ENCODE assay signal across 14 cellular contexts in genomic region chr2:37866535-37866934, GRCh38.
"Had no signal": no experiment of that assay in that cellular context is flagged by ENCODE, and none has a peak within 500 bp of the region (broad histone marks: within the 10 kb centered on the region; RNA-seq: fewer than 3 reads in every experiment).

No MANE protein-coding gene starts in this region.

- ATAC-seq: activated CD8-positive, alpha-beta memory T cell treated with anti-CD3 and anti-CD28 coated beads, Interleukin-2, amount 10 ng/mL, durations not matched to agents 7 days and 5 days; left lung had no signal

- H3K4me3 ChIP-seq: left lung, ovary, skin epidermis, tibial artery, vagina had no signal

- H3K27ac ChIP-seq: left lung, ovary, skin epidermis, tibial artery, vagina had no signal

- H3K9me3 ChIP-seq: left lung, ovary, tibial artery, vagina had no signal

- DNase-seq: activated CD4-positive, alpha-beta T cell treated with anti-CD3 and anti-CD28 coated beads, Interleukin-2, amount 50 U/mL, for 48 hours; activated CD4-positive, CD25-positive, alpha-beta regulatory T cell treated with anti-CD3 and anti-CD28 coated beads, Interleukin-2, amount 50 U/mL, for 72 hours; activated CD8-positive, alpha-beta memory T cell treated with anti-CD3 and anti-CD28 coated beads, Interleukin-2, amount 10 ng/mL, durations not matched to agents 7 days and 5 days; activated effector memory CD4-positive, alpha-beta T cell treated with Interleukin-2 at 50 U/mL for 16 hours; activated T-cell treated with anti-CD3 and anti-CD28 coated beads, Interleukin-2, amount 50 U/mL, for 24 hours; amygdala; cerebellar nuclear complex; dermis blood vessel endothelial cell; immature natural killer cell; left lung; ovary; tibial artery had no signal

- H3K36me3 ChIP-seq: left lung, ovary, tibial artery, vagina had no signal

- H3K27me3 ChIP-seq: left lung, ovary, tibial artery, vagina had no signal
